Comparison of ENCODE assay signal across 2 cellular contexts in the genomic region with DNA sequence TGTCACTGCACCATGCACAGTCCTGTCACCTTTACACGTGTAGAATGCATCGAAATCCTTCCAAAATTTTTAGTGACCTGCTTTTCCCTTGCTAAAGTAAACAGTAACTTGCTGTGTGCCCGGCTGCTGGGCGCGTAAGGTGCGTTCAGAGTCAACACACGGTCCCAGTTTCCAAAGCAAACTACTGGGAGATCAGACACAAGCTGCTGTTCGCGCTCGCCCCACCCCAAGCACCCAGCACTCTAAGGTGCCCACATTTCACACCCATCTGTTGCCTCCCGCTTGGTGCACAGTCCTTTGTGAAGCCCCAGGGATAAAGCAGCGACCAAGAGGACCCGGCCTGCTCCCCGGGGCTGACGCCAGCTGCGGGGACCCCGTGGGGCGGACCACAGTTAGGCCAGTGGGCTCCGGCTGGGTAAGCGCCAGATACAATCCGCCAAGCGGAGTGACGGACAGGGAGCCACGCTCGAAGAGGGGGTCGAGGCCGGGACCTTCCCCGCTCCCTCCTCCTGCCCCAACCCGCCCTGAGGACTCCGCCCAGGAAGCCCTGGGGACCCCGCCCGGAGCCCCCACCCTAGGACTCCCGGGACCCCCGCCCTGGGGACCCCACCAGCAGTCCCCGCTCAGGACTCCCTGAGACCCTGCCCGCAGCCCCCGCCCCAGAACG.
TF ChIP-seq lines count a peak whose summit lies in the region.

No MANE protein-coding gene starts in this region.

TF ChIP-seq in PFSK-1, 5 proteins besides CTCF, POLR2A, EP300 and RAD21 (continued from another document):
- TF ChIP-seq, protein P1, sequence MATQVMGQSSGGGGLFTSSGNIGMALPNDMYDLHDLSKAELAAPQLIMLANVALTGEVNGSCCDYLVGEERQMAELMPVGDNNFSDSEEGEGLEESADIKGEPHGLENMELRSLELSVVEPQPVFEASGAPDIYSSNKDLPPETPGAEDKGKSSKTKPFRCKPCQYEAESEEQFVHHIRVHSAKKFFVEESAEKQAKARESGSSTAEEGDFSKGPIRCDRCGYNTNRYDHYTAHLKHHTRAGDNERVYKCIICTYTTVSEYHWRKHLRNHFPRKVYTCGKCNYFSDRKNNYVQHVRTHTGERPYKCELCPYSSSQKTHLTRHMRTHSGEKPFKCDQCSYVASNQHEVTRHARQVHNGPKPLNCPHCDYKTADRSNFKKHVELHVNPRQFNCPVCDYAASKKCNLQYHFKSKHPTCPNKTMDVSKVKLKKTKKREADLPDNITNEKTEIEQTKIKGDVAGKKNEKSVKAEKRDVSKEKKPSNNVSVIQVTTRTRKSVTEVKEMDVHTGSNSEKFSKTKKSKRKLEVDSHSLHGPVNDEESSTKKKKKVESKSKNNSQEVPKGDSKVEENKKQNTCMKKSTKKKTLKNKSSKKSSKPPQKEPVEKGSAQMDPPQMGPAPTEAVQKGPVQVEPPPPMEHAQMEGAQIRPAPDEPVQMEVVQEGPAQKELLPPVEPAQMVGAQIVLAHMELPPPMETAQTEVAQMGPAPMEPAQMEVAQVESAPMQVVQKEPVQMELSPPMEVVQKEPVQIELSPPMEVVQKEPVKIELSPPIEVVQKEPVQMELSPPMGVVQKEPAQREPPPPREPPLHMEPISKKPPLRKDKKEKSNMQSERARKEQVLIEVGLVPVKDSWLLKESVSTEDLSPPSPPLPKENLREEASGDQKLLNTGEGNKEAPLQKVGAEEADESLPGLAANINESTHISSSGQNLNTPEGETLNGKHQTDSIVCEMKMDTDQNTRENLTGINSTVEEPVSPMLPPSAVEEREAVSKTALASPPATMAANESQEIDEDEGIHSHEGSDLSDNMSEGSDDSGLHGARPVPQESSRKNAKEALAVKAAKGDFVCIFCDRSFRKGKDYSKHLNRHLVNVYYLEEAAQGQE (IDR thresholded peaks at IDR 0.05; ENCODE audit: insufficient read depth in 1 of 2, low read depth in 2 of 2, low read length in 2 of 2): no peak
- TF ChIP-seq TAF1 (IDR thresholded peaks at IDR 0.05; ENCODE audit: borderline replicate concordance, insufficient read depth, low read length) (no peak), FOXP2 (optimal IDR thresholded peaks at IDR 0.05; ENCODE audit: borderline replicate concordance, extremely low read depth, extremely low read length, insufficient read depth) (no peak), SIN3A (IDR thresholded peaks at IDR 0.05; ENCODE audit: borderline replicate concordance, insufficient read depth, low read length) (no peak)

TF ChIP-seq in GM12878, 131 proteins besides CTCF, POLR2A, EP300 and RAD21 (continued from another document):
- TF ChIP-seq MLLT1 (IDR thresholded peaks at IDR 0.05): peak; percentile 86
- TF ChIP-seq SMARCA5 (IDR thresholded peaks at IDR 0.05): no peak
- TF ChIP-seq, protein P2, sequence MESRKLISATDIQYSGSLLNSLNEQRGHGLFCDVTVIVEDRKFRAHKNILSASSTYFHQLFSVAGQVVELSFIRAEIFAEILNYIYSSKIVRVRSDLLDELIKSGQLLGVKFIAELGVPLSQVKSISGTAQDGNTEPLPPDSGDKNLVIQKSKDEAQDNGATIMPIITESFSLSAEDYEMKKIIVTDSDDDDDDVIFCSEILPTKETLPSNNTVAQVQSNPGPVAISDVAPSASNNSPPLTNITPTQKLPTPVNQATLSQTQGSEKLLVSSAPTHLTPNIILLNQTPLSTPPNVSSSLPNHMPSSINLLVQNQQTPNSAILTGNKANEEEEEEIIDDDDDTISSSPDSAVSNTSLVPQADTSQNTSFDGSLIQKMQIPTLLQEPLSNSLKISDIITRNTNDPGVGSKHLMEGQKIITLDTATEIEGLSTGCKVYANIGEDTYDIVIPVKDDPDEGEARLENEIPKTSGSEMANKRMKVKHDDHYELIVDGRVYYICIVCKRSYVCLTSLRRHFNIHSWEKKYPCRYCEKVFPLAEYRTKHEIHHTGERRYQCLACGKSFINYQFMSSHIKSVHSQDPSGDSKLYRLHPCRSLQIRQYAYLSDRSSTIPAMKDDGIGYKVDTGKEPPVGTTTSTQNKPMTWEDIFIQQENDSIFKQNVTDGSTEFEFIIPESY (IDR thresholded peaks at IDR 0.05): 0 out of 2 replicates have a peak, but pooled peaks have one; percentile 69
TF ChIP-seq in GM12878: peak in this region for 3.
